In genomic region chr6:55874309-55874708, GRCh38 we compare ENCODE assay signal across 26 cellular contexts. TPM values are rescaled to one million over a fixed set of nuclear protein-coding genes. Genes with fewer than 3 reads are reported as not detected.
A peak's percentile ranks its signal among the peaks of the same experiment; 100 is the strongest.
DNase-seq lines count a peak whose midpoint lies in the region; ATAC-seq and TF ChIP-seq lines count a peak whose summit lies in the region.
"Had no signal": no experiment of that assay in that cellular context is flagged by ENCODE, and none has a peak within 500 bp of the region (broad histone marks: within the 10 kb centered on the region; RNA-seq: fewer than 3 reads in every experiment).

No MANE protein-coding gene starts in this region.

- peaks cover 2% of the 10 kb centered on the region for H3K9me3 Mint-ChIP-seq in activated CD8-positive, alpha-beta memory T cell treated with anti-CD3 and anti-CD28 coated beads, Interleukin-2, amount 10 ng/mL, durations not matched to agents 7 days and 5 days (ENCODE audit: low read depth)
- H3K9me3 Mint-ChIP-seq: GM23338; stimulated activated naive CD8-positive, alpha-beta T cell treated with anti-CD3 and anti-CD28 coated beads, Interleukin-15, Interleukin-2, amounts not matched to agents 100 ng/mL and 50 ng/mL, for 24 hours had no signal

- intact Hi-C loops in left lung (cut with DNase I), result no loop called here

- no peaks in the 10 kb centered on the region for H3K27me3 ChIP-seq in MG63
- H3K27me3 ChIP-seq in left lung, result no peaks in the 10 kb centered on the region
- H3K27me3 ChIP-seq in parathyroid adenoma (ENCODE audit: control insufficient read depth, insufficient read depth, low read length), result no peaks in the 10 kb centered on the region
- H3K27me3 ChIP-seq: SJSA1, tibial artery had no signal

- H3K4me3 Mint-ChIP-seq in activated CD8-positive, alpha-beta memory T cell treated with anti-CD3 and anti-CD28 coated beads, Interleukin-2, amount 10 ng/mL, durations not matched to agents 7 days and 5 days, result no peak overlapping the region
- H3K4me3 Mint-ChIP-seq: CD4-positive, CD25-positive, alpha-beta regulatory T cell; GM23338; stimulated activated naive CD8-positive, alpha-beta T cell treated with anti-CD3 and anti-CD28 coated beads, Interleukin-15, Interleukin-2, amounts not matched to agents 100 ng/mL and 50 ng/mL, for 24 hours had no signal

- no peaks in the 10 kb centered on the region for H3K79me2 ChIP-seq in parathyroid adenoma

- ATAC-seq in left lung (peak; percentile 21), GM18907 (IDR thresholded peaks at IDR 0.05; ENCODE audit: unreplicated experiment) (no peak)
- no peak for ATAC-seq in activated CD8-positive, alpha-beta memory T cell treated with anti-CD3 and anti-CD28 coated beads, Interleukin-2, amount 10 ng/mL, durations not matched to agents 7 days and 5 days
- ATAC-seq: GM23338 had no signal

- H3K36me3 ChIP-seq in MG63 (no peaks in the 10 kb centered on the region), left lung (no peaks in the 10 kb centered on the region), parathyroid adenoma (ENCODE audit: control insufficient read depth, insufficient read depth, low read length) (no peaks in the 10 kb centered on the region)
- H3K36me3 ChIP-seq: SJSA1, tibial artery had no signal

- TF ChIP-seq CTCF in astrocyte of the spinal cord (IDR thresholded peaks at IDR 0.05; ENCODE audit: low read depth, low read length) (no peak), left lung (IDR thresholded peaks at IDR 0.05) (no peak), parathyroid adenoma (IDR thresholded peaks at IDR 0.05) (no peak)

- H2AFZ ChIP-seq in parathyroid adenoma, result no peak overlapping the region
- H2AFZ ChIP-seq: GM23338 had no signal

- in situ Hi-C loops in astrocyte of the spinal cord (cut with HindIII; ENCODE audit: low sequenced_read_pairs), result no loop called here

- no peaks in the 10 kb centered on the region for H3K4me1 ChIP-seq in left lung
- H3K4me1 ChIP-seq in parathyroid adenoma, result peaks cover 4% of the 10 kb centered on the region
- H3K4me1 ChIP-seq: tibial artery had no signal

- H3K4me2 ChIP-seq in parathyroid adenoma (ENCODE audit: low read length), result no peak overlapping the region
- H3K4me2 ChIP-seq: GM23338 had no signal

- H3K27ac ChIP-seq in left lung (peak overlapping the region; percentile 14 to 55), parathyroid adenoma (no peak overlapping the region)
- H3K27ac ChIP-seq: SJSA1, skin epidermis, tibial artery had no signal

- H3K36me3 Mint-ChIP-seq in activated CD8-positive, alpha-beta memory T cell treated with anti-CD3 and anti-CD28 coated beads, Interleukin-2, amount 10 ng/mL, durations not matched to agents 7 days and 5 days, result no peaks in the 10 kb centered on the region
- H3K36me3 Mint-ChIP-seq: CD4-positive, CD25-positive, alpha-beta regulatory T cell had no signal

- DNase-seq in MG63 (no peak), astrocyte of the spinal cord (ENCODE audit: low read depth, low spot score) (no peak), left lung (no peak), UCSD-AML1 (lab: John Stamatoyannopoulos, UW; ENCODE audit: unreplicated experiment) (no peak), DMS 273 (lab: John Stamatoyannopoulos, UW; ENCODE audit: unreplicated experiment) (no peak)
- no peak for DNase-seq in activated CD8-positive, alpha-beta memory T cell treated with anti-CD3 and anti-CD28 coated beads, Interleukin-2, amount 10 ng/mL, durations not matched to agents 7 days and 5 days
- DNase-seq: activated CD4-positive, alpha-beta T cell treated with anti-CD3 and anti-CD28 coated beads, Interleukin-2, amount 50 U/mL, for 4 hours; activated effector memory CD4-positive, alpha-beta T cell treated with anti-CD3 and anti-CD28 coated beads, Interleukin-2, amount 50 U/mL, for 16 hours; CD4-positive, CD25-positive, alpha-beta regulatory T cell; DMS 273 treated with DMSO at 0.1 percent for 48 hours; KBM-7; MV-4-11; NCI-H1694 treated with DMSO at 0.1 percent for 48 hours; NCI-H82; OCI-M1; stimulated activated CD4-positive, alpha-beta T cell treated with anti-CD3 and anti-CD28 coated beads, Interleukin-2, amount 100 ng/mL, for 48 hours; T-helper 2 cell; tibial artery had no signal

- no peaks in the 10 kb centered on the region for H3K4me1 Mint-ChIP-seq in activated CD8-positive, alpha-beta memory T cell treated with anti-CD3 and anti-CD28 coated beads, Interleukin-2, amount 10 ng/mL, durations not matched to agents 7 days and 5 days
- H3K4me1 Mint-ChIP-seq: CD4-positive, CD25-positive, alpha-beta regulatory T cell had no signal

- H3K9me3 ChIP-seq in MG63, result no peaks in the 10 kb centered on the region
- no peaks in the 10 kb centered on the region for H3K9me3 ChIP-seq in left lung
- H3K9me3 ChIP-seq in parathyroid adenoma (ENCODE audit: control insufficient read depth, low read length), result no peaks in the 10 kb centered on the region
- H3K9me3 ChIP-seq: SJSA1, tibial artery had no signal

- H3K9ac ChIP-seq in parathyroid adenoma, result no peak overlapping the region

- H3K27ac Mint-ChIP-seq in activated CD8-positive, alpha-beta memory T cell treated with anti-CD3 and anti-CD28 coated beads, Interleukin-2, amount 10 ng/mL, durations not matched to agents 7 days and 5 days, result no peak overlapping the region
- H3K27ac Mint-ChIP-seq: GM23338; stimulated activated naive CD8-positive, alpha-beta T cell treated with anti-CD3 and anti-CD28 coated beads, Interleukin-15, Interleukin-2, amounts not matched to agents 100 ng/mL and 50 ng/mL, for 24 hours had no signal

- H3K4me3 ChIP-seq in MG63, result peak overlapping the region; percentile 44
- H3K4me3 ChIP-seq in astrocyte of the spinal cord (ENCODE audit: low read depth, low read length), result peak overlapping the region; percentile 2
- H3K4me3 ChIP-seq in left lung, result peak overlapping the region; percentile 17 to 27
- H3K4me3 ChIP-seq in parathyroid adenoma (ENCODE audit: low read depth, low read length), result peak overlapping the region; percentile 22
- H3K4me3 ChIP-seq: SJSA1, skin epidermis, tibial artery had no signal

- CTCF ChIA-PET in activated CD8-positive, alpha-beta memory T cell treated with anti-CD3 and anti-CD28 coated beads, Interleukin-2, amount 10 ng/mL, durations not matched to agents 7 days and 5 days (lab: Charles Lee), result no interaction called here

- no peaks in the 10 kb centered on the region for H3K27me3 Mint-ChIP-seq in activated CD8-positive, alpha-beta memory T cell treated with anti-CD3 and anti-CD28 coated beads, Interleukin-2, amount 10 ng/mL, durations not matched to agents 7 days and 5 days
- H3K27me3 Mint-ChIP-seq: CD4-positive, CD25-positive, alpha-beta regulatory T cell; stimulated activated naive CD8-positive, alpha-beta T cell treated with anti-CD3 and anti-CD28 coated beads, Interleukin-15, Interleukin-2, amounts not matched to agents 100 ng/mL and 50 ng/mL, for 24 hours had no signal

RNA-seq across cellular contexts. Expression of gene BMP5, which starts 1.1 kb away (rescaled TPM):
- total RNA-seq in MG63 (2014; rRNA removed; shearing (Covaris generic); ENCODE audit: low replicate concordance), result 4.2 and 4.7 TPM in 2 replicates
- total RNA-seq in left lung, result 10 to 100 TPM; 12.7 to 14.5 TPM
- total RNA-seq in activated CD8-positive, alpha-beta memory T cell treated with anti-CD3 and anti-CD28 coated beads, Interleukin-2, amount 10 ng/mL, durations not matched to agents 7 days and 5 days, result not detected
- total RNA-seq: CD4-positive, CD25-positive, alpha-beta regulatory T cell; glomerular endothelial cell; myocyte had no signal
